ENCODE assay signal across 14 cellular contexts in the genomic region with DNA sequence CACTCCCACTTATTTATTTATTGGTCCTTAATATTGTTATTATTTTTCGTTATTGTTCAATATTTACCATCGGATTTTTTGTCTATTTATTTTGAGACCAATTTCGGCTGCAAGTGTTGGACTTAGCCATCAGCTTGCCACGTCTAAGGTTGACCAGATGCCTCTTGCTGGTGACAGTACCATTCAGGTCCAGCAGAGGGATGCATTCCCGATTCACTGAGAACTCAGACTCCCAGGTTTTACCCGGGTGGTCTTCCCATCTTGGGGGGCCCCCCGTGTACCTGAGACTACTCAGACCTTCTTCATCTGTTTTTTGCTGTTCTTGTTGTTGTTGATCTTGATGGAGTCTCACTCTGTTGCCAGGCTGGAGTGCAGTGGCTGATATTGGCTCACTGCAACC.
DNase-seq lines count a peak whose midpoint lies in the region; ATAC-seq, FAIRE-seq and TF ChIP-seq lines count a peak whose summit lies in the region.
"Had no signal": no experiment of that assay in that cellular context is flagged by ENCODE, and none has a peak within 500 bp of the region (broad histone marks: within the 10 kb centered on the region; RNA-seq: fewer than 3 reads in every experiment).

No MANE protein-coding gene starts in this region.

- FAIRE-seq in HTR-8/SVneo (lab: Jason Lieb, UNC): no peak
- FAIRE-seq: GM12892 had no signal

- H3K27ac ChIP-seq in VCaP: no peak overlapping the region
- H3K27ac ChIP-seq: SJCRH30 had no signal

- TF ChIP-seq CTCF in GM12875 (IDR thresholded peaks at IDR 0.05; ENCODE audit: borderline replicate concordance, insufficient read depth, low read depth, low read length) (peak; percentile 20; the same call in 1 of the 2 replicates), VCaP (conservative IDR thresholded peaks at IDR 0.05) (peak; percentile 29; the same call in 1 of the 2 replicates)

- DNase-seq in NCI-H82 (lab: John Stamatoyannopoulos, UW) (peak; percentile 16), NCI-H82 treated with DMSO at 0.1 percent for 48 hours (lab: John Stamatoyannopoulos, UW; ENCODE audit: unreplicated experiment) (no peak), islet precursor cell (peak; percentile 28), germinal center (ENCODE audit: low spot score) (no peak), HTR-8/SVneo (ENCODE audit: insufficient read length, low spot score) (no peak)
- DNase-seq: activated CD8-positive, alpha-beta T cell treated with anti-CD3 and anti-CD28 coated beads, Interleukin-2, amount 10 ng/mL, durations not matched to agents 7 days and 5 days; dermis blood vessel endothelial cell; DMS153; NCI-H2107 had no signal

- no peak for ATAC-seq in HG02571 (IDR thresholded peaks at IDR 0.05; ENCODE audit: unreplicated experiment)
- ATAC-seq: activated CD8-positive, alpha-beta T cell treated with anti-CD3 and anti-CD28 coated beads, Interleukin-2, amount 10 ng/mL, durations not matched to agents 7 days and 5 days had no signal

- no peak overlapping the region for H3K4me3 ChIP-seq in GM12875 (ENCODE audit: low read depth, low read length)
- H3K4me3 ChIP-seq: SJCRH30 had no signal

Comparison
In these comparisons a context has a peak if more than half of its experiments do, and no peak if none do; other contexts are left out.
1. DNase-seq: peak in NCI-H82 (single experiment) and islet precursor cell (single experiment); none in NCI-H82 treated with DMSO at 0.1 percent for 48 hours (single experiment), germinal center (single experiment) and HTR-8/SVneo (single experiment).